23 cellular contexts compared by ENCODE assay signal in genomic region chr20:61968932-61969331, GRCh38.
"Had no signal": no experiment of that assay in that cellular context is flagged by ENCODE, and none has a peak within 500 bp of the region (broad histone marks: within the 10 kb centered on the region; RNA-seq: fewer than 3 reads in every experiment).

No MANE protein-coding gene starts in this region.

- DNase-seq: cerebellar nuclear complex; effector CD4-positive, alpha-beta T cell; endodermal cell; foreskin fibroblast; gastrocnemius medialis; kidney; mesenchymal stem cell; midbrain; naive thymus-derived CD4-positive, alpha-beta T cell; nucleus accumbens; ovary; psoas muscle; stimulated activated CD4-positive, alpha-beta T cell treated with anti-CD3 and anti-CD28 coated beads, Interleukin-15, amount 100 ng/mL, for 24 hours; stimulated activated CD4-positive, alpha-beta T cell treated with anti-CD3 and anti-CD28 coated beads, Interleukin-4, amount 100 ng/mL, for 1 hour; stimulated activated CD8-positive, alpha-beta memory T cell treated with anti-CD3 and anti-CD28 coated beads, Interleukin-4, amount 100 ng/mL, for 48 hours; stimulated activated naive CD4-positive, alpha-beta T cell; stomach; thyroid gland; trophoblast cell had no signal

- H3K4me1 ChIP-seq: gastrocnemius medialis, neural progenitor cell, psoas muscle, thyroid gland had no signal

- H3K9me3 ChIP-seq: gastrocnemius medialis, ovary, psoas muscle, stomach, thyroid gland had no signal

- H3K27ac ChIP-seq: epithelial cell of prostate, gastrocnemius medialis, neural progenitor cell, ovary, psoas muscle, skin epidermis, stomach, thyroid gland had no signal

- H3K9ac ChIP-seq: neural progenitor cell had no signal

- H3K27me3 ChIP-seq: neural progenitor cell, ovary had no signal

- H3K4me3 ChIP-seq: dorsolateral prefrontal cortex, gastrocnemius medialis, neural progenitor cell, ovary, psoas muscle, skin epidermis, stomach, thyroid gland had no signal

- H3K4me2 ChIP-seq: neural progenitor cell had no signal

- H3K36me3 ChIP-seq: neural progenitor cell, ovary had no signal

- H2AFZ ChIP-seq: neural progenitor cell had no signal
